In genomic region chr2:11395971-11396689, GRCh38 we compare ENCODE assay signal across 15 cellular contexts. TPM values are rescaled to one million over a fixed set of nuclear protein-coding genes. Genes with fewer than 3 reads are reported as not detected.
DNase-seq lines count a peak whose midpoint lies in the region; ATAC-seq and TF ChIP-seq lines count a peak whose summit lies in the region.
"Had no signal": no experiment of that assay in that cellular context is flagged by ENCODE, and none has a peak within 500 bp of the region (broad histone marks: within the 10 kb centered on the region; RNA-seq: fewer than 3 reads in every experiment).

No MANE protein-coding gene starts in this region.

- no peak overlapping the region for H2BK15ac ChIP-seq in IMR-90 (ENCODE audit: low read depth, low read length)

- no peak overlapping the region for H3K9ac ChIP-seq in IMR-90 (ENCODE audit: low read depth, low read length)
- no peak overlapping the region for H3K9ac ChIP-seq in liver (ENCODE audit: low read depth in 1 of 2, low read length in 2 of 2)

- ATAC-seq in IMR-90 (ENCODE audit: low read depth) (no peak), GM21526 (IDR thresholded peaks at IDR 0.05; ENCODE audit: low FRiP score, unreplicated experiment) (no peak)
- ATAC-seq: Panc1 had no signal

- H3K9me3 ChIP-seq in IMR-90 (ENCODE audit: control insufficient read depth, insufficient read depth, low read length), result no peaks in the 10 kb centered on the region
- H3K9me3 ChIP-seq in liver (ENCODE audit: control insufficient read depth in 4 of 4, low read length in 3 of 4), result no peaks in the 10 kb centered on the region

- no peak overlapping the region for H4K8ac ChIP-seq in IMR-90 (ENCODE audit: low read depth in 2 of 2, low read length in 2 of 2)

- intact Hi-C loops in IMR-90 (cut with micrococcal nuclease), result no loop called here

- no peak for TF ChIP-seq RAD21 in IMR-90 (IDR thresholded peaks at IDR 0.05; ENCODE audit: low read length)
- TF ChIP-seq RAD21 in liver (IDR thresholded peaks at IDR 0.05), result peak in 1 of 2 donors; percentile 40

- H3K4me1 ChIP-seq in IMR-90 (ENCODE audit: control insufficient read depth, insufficient read depth, low read length) (peaks cover 15% of the 10 kb centered on the region), liver (ENCODE audit: control insufficient read depth in 4 of 4, insufficient read depth in 4 of 4, low read length in 3 of 4) (peaks cover 2 to 15% (median 14%) of the 10 kb centered on the region in 4 donors)

- peaks cover 12% of the 10 kb centered on the region; the same call in 1 of the 2 replicates for H3K9me1 ChIP-seq in IMR-90 (ENCODE audit: insufficient read depth, low read length)

- DNase-seq in IMR-90 (no peak), NCI-H524 treated with DMSO at 0.1 percent for 48 hours (lab: John Stamatoyannopoulos, UW) (peak; percentile 84), cerebellar nuclear complex (lab: John Stamatoyannopoulos, UW) (peak; percentile 69 to 91), retina (no peak), activated T-cell treated with anti-CD3 and anti-CD28 coated beads for 4 hours (no peak), activated gamma-delta T cell (lab: John Stamatoyannopoulos, UW) (no peak)
- DNase-seq: ACHN; CD4-positive, alpha-beta T cell; Kasumi-1; MM.1S; NCI-H1105 had no signal

- H2BK20ac ChIP-seq in IMR-90 (ENCODE audit: low read depth, low read length), result no peak overlapping the region

- H3K36me3 ChIP-seq in IMR-90 (ENCODE audit: control insufficient read depth, insufficient read depth, low read length), result no peaks in the 10 kb centered on the region
- H3K36me3 ChIP-seq in liver (ENCODE audit: control insufficient read depth in 4 of 4, insufficient read depth in 3 of 4, low read depth in 1 of 4, low read length in 3 of 4), result no peaks in the 10 kb centered on the region

- H3K27ac ChIP-seq in IMR-90 (ENCODE audit: insufficient read depth, low read length) (no peak overlapping the region), liver (ENCODE audit: low read depth in 1 of 2, low read length in 2 of 2) (no peak overlapping the region)
- H3K27ac ChIP-seq: SK-N-MC had no signal

- BruUV-seq in IMR-90 (replicated peaks; lab: Mats Ljungman, UMichigan), result no TSS peak

- POLR2A ChIA-PET in IMR-90 (lab: Charles Lee; ENCODE audit: unreplicated experiment), result no interaction called here

- dilution Hi-C loops in IMR-90 (cut with HindIII; ENCODE audit: low sequenced_read_pairs, unreplicated experiment), result no loop called here

- no peaks in the 10 kb centered on the region for H4K20me1 ChIP-seq in IMR-90 (ENCODE audit: insufficient read depth, low read length)

- no peak overlapping the region for H2BK5ac ChIP-seq in IMR-90 (ENCODE audit: low read depth, low read length, poor library complexity, severe bottlenecking)

- H4K5ac ChIP-seq in IMR-90 (ENCODE audit: low read depth, low read length), result no peak overlapping the region

- H2AK5ac ChIP-seq in IMR-90 (ENCODE audit: low read depth, low read length), result 0 out of 2 replicates have a peak overlapping the region, but pooled peaks have one; percentile 1

- H2BK120ac ChIP-seq in IMR-90 (ENCODE audit: low read depth, low read length), result no peak overlapping the region

- no peak overlapping the region for H4K91ac ChIP-seq in IMR-90 (ENCODE audit: insufficient read depth, low read depth, low read length)

- no peak overlapping the region for H3K18ac ChIP-seq in IMR-90 (ENCODE audit: low read depth, low read length)

- H3K4me3 ChIP-seq in IMR-90 (ENCODE audit: insufficient read depth, low read depth, low read length) (no peak overlapping the region), liver (ENCODE audit: low read depth in 1 of 3, low read length in 3 of 3) (no peak overlapping the region)
- H3K4me3 ChIP-seq: SK-N-MC had no signal

- H3K23ac ChIP-seq in IMR-90 (ENCODE audit: low read depth, low read length), result no peak overlapping the region

- H3K14ac ChIP-seq in IMR-90 (replicated peaks; ENCODE audit: low read depth, low read length), result no peak overlapping the region

- H3K56ac ChIP-seq in IMR-90 (ENCODE audit: extremely low read depth, insufficient read depth, low read length), result no peak overlapping the region

- CTCF ChIA-PET in IMR-90 (lab: Yijun Ruan, JAX), result no interaction called here

- no peak overlapping the region for H3K4me2 ChIP-seq in IMR-90 (ENCODE audit: low read depth, low read length)

- peak overlapping the region; percentile 10; the same call in 1 of the 2 replicates for H3K4ac ChIP-seq in IMR-90 (ENCODE audit: low read depth, low read length)

- in situ Hi-C loops in IMR-90 (cut with MboI; ENCODE audit: low sequenced_read_pairs), result no loop called here

- H2AK9ac ChIP-seq in IMR-90 (replicated peaks; ENCODE audit: low read depth, low read length, poor library complexity), result no peak overlapping the region

- TF ChIP-seq POLR2A in IMR-90 (IDR thresholded peaks at IDR 0.05; ENCODE audit: low read depth, low read length), result no peak

- H2AFZ ChIP-seq in IMR-90 (replicated peaks; ENCODE audit: low read length, poor library complexity), result no peak overlapping the region

- H3K79me1 ChIP-seq in IMR-90 (ENCODE audit: low read depth in 1 of 2, low read length in 2 of 2), result no peaks in the 10 kb centered on the region

- no CpG with 5 or more reads among the region's 10 CpGs for WGBS in IMR-90 (ENCODE audit: extremely low coverage in 2 of 2, insufficient read length in 1 of 2), 2 experiments
- WGBS in liver, result 87% methylated on average over 10 of the region's 10 CpGs

- TF ChIP-seq CTCF in IMR-90 (conservative IDR thresholded peaks at IDR 0.05; ENCODE audit: low read depth, low read length) (no peak), liver (IDR thresholded peaks at IDR 0.05; ENCODE audit: low read depth, low read length, missing input control) (no peak)

- no peaks in the 10 kb centered on the region for H3K27me3 ChIP-seq in IMR-90 (ENCODE audit: control insufficient read depth, insufficient read depth, low read length)
- no peaks in the 10 kb centered on the region for H3K27me3 ChIP-seq in liver (ENCODE audit: control insufficient read depth in 4 of 4, insufficient read depth in 4 of 4, low read length in 3 of 4)

TF ChIP-seq in IMR-90, 13 proteins besides CTCF, POLR2A, EP300 and RAD21 (continues in another document):
- TF ChIP-seq BHLHE40 (IDR thresholded peaks at IDR 0.05; ENCODE audit: low read depth, low read length), result no peak
- TF ChIP-seq RCOR1 (IDR thresholded peaks at IDR 0.05; ENCODE audit: insufficient replicate concordance, low read length), result no peak
- TF ChIP-seq FOS (IDR thresholded peaks at IDR 0.05; ENCODE audit: low read depth, low read length), result no peak
- TF ChIP-seq MAZ (IDR thresholded peaks at IDR 0.05; ENCODE audit: borderline replicate concordance, low read depth, low read length), result no peak
- no peak for TF ChIP-seq CEBPB (IDR thresholded peaks at IDR 0.05; ENCODE audit: low read depth, low read length)
- no peak for TF ChIP-seq CHD1 (IDR thresholded peaks at IDR 0.05; ENCODE audit: low read depth, low read length)
- TF ChIP-seq NFE2L2 (IDR thresholded peaks at IDR 0.05; ENCODE audit: low read depth, low read length), result no peak
- no peak for TF ChIP-seq MXI1 (IDR thresholded peaks at IDR 0.05; ENCODE audit: borderline replicate concordance, low read depth, low read length)
- no peak for TF ChIP-seq SMC3 (IDR thresholded peaks at IDR 0.05; ENCODE audit: low read depth, low read length)
- no peak for TF ChIP-seq USF2 (IDR thresholded peaks at IDR 0.05; ENCODE audit: low read depth, low read length)
- no peak for TF ChIP-seq RFX5 (IDR thresholded peaks at IDR 0.05; ENCODE audit: low read depth, low read length)

TF ChIP-seq in liver, 16 proteins besides CTCF, POLR2A, EP300 and RAD21 (continues in another document):
- no peak for TF ChIP-seq HNF4G (IDR thresholded peaks at IDR 0.05)
- peak; percentile 30 to 69 for TF ChIP-seq HNF4A (conservative IDR thresholded peaks at IDR 0.05)
- TF ChIP-seq REST (IDR thresholded peaks at IDR 0.05), result peak; percentile 13
- TF ChIP-seq GABPA (IDR thresholded peaks at IDR 0.05 in 1 of 2, conservative IDR thresholded peaks at IDR 0.05 in 1 of 2), result no peak
- peak; percentile 77 to 89 for TF ChIP-seq RXRA (IDR thresholded peaks at IDR 0.05)
- TF ChIP-seq NR2F2 (IDR thresholded peaks at IDR 0.05), result no peak
- no peak for TF ChIP-seq EGR1 (IDR thresholded peaks at IDR 0.05; ENCODE audit: low read depth in 2 of 2)
- TF ChIP-seq YY1 (IDR thresholded peaks at IDR 0.05), result peak; percentile 23

RNA-seq across cellular contexts. Expression of gene ROCK2, which starts 51.7 kb away (rescaled TPM):
- total RNA-seq in IMR-90 (2012; rRNA removed) (28.3 and 59.7 TPM in 2 replicates), liver (10 to 100 TPM; 16.1 to 31.0 TPM)
- polyA plus RNA-seq in IMR-90 (2012; rRNA removed) (7.1 and 9.0 TPM in 2 replicates), liver (1 to 10 TPM; 5.3 to 8.3 TPM)
- polyA plus RNA-seq in IMR-90 (2012; cell fraction: cytosol; rRNA removed), result 1.2 and 1.8 TPM in 2 replicates
- polyA plus RNA-seq in IMR-90 (2012; cell fraction: nucleus; rRNA removed; ENCODE audit: low replicate concordance), result 1.1 and 6.1 TPM in 2 replicates

Comparison
In these comparisons a context has a peak if more than half of its experiments do, and no peak if none do; other contexts are left out.
1. DNase-seq: peak in NCI-H524 treated with DMSO at 0.1 percent for 48 hours (single experiment) and cerebellar nuclear complex (2 of 2); none in IMR-90 (single experiment), retina (single experiment), activated T-cell treated with anti-CD3 and anti-CD28 coated beads for 4 hours (single experiment) and activated gamma-delta T cell (single experiment).